ENCODE assay signal across 8 cellular contexts in genomic region chr12:25194722-25195055, GRCh38. TPM values are rescaled to one million over a fixed set of nuclear protein-coding genes. Genes with fewer than 3 reads are reported as not detected.
A peak's percentile ranks its signal among the peaks of the same experiment; 100 is the strongest.
DNase-seq lines count a peak whose midpoint lies in the region; ATAC-seq and TF ChIP-seq lines count a peak whose summit lies in the region.

No MANE protein-coding gene starts in this region.

- H3K27me3 ChIP-seq in SK-N-SH (ENCODE audit: insufficient read depth) (no peaks in the 10 kb centered on the region), iPS-18a (ENCODE audit: control insufficient read depth, insufficient read depth, low read length) (no peaks in the 10 kb centered on the region), stomach (no peaks in the 10 kb centered on the region)

- no peaks in the 10 kb centered on the region for H3K9me2 ChIP-seq in SK-N-SH

- H3K36me3 Mint-ChIP-seq in activated CD4-positive, alpha-beta memory T cell treated with anti-CD3 and anti-CD28 coated beads, Interleukin-2, amount 10 ng/mL, durations not matched to agents 7 days and 5 days (ENCODE audit: low read depth): peaks cover 7% of the 10 kb centered on the region

- no peak for TF ChIP-seq POLR2A in stomach (IDR thresholded peaks at IDR 0.05)
- TF ChIP-seq POLR2A in GM18505 (IDR thresholded peaks at IDR 0.05; ENCODE audit: borderline replicate concordance, extremely low read depth, insufficient read depth, insufficient read length): no peak

- H3K4me1 Mint-ChIP-seq in activated CD4-positive, alpha-beta memory T cell treated with anti-CD3 and anti-CD28 coated beads, Interleukin-2, amount 10 ng/mL, durations not matched to agents 7 days and 5 days: peaks cover 23% of the 10 kb centered on the region

- H3K9ac ChIP-seq in SK-N-SH (peak overlapping the region; percentile 82), iPS-18a (ENCODE audit: low read length) (peak overlapping the region; percentile 91)

- POLR2A ChIA-PET in SK-N-SH (lab: Yijun Ruan, JAX): interaction anchor here (1.0 to 1.4 kb wide), 2 partner anchors 10 to 193 kb away, joined by 4 read pairs; no protein-coding TSS in a partner anchor
- POLR2A ChIA-PET in activated CD4-positive, alpha-beta memory T cell treated with anti-CD3 and anti-CD28 coated beads, Interleukin-2, amount 10 ng/mL, durations not matched to agents 7 days and 5 days (lab: Charles Lee): interaction anchor here (1.1 to 1.7 kb wide), 3 partner anchors 10 to 193 kb away, joined by 4 to 8 read pairs (median 6); partner anchors contain the start of gene KRAS

- CTCF ChIA-PET in SK-N-SH (lab: Yijun Ruan, JAX): interaction anchor here (1.1 to 1.9 kb wide), 4 partner anchors 15 to 537 kb away, joined by 3 to 5 read pairs (median 4); no protein-coding TSS in a partner anchor
- CTCF ChIA-PET in activated CD4-positive, alpha-beta memory T cell treated with anti-CD3 and anti-CD28 coated beads, Interleukin-2, amount 10 ng/mL, durations not matched to agents 7 days and 5 days (lab: Charles Lee): interaction anchor here (1.1 to 1.6 kb wide), 5 partner anchors 10 to 193 kb away, joined by 3 to 16 read pairs (median 4); no protein-coding TSS in a partner anchor

- H3K79me2 ChIP-seq in SK-N-SH (ENCODE audit: insufficient read depth): peaks cover 13% of the 10 kb centered on the region; the same call in 1 of the 2 replicates

- peak overlapping the region; percentile 94 for H3K4me3 Mint-ChIP-seq in activated CD4-positive, alpha-beta memory T cell treated with anti-CD3 and anti-CD28 coated beads, Interleukin-2, amount 10 ng/mL, durations not matched to agents 7 days and 5 days

- H3K9me3 ChIP-seq in SK-N-SH (no peaks in the 10 kb centered on the region), iPS-18a (ENCODE audit: control insufficient read depth, low read depth, low read length) (no peaks in the 10 kb centered on the region), stomach (no peaks in the 10 kb centered on the region)

- H3K27ac ChIP-seq in SK-N-SH (ENCODE audit: low read depth in 2 of 2, low read length in 1 of 2) (peak overlapping the region; percentile 18 to 94; a peak in 2 of 4 replicates), iPS-18a (ENCODE audit: low read length) (peak overlapping the region; percentile 29), stomach (peak overlapping the region; percentile 95 to 97 (median 95))

- no peaks in the 10 kb centered on the region for H3K27me3 Mint-ChIP-seq in activated CD4-positive, alpha-beta memory T cell treated with anti-CD3 and anti-CD28 coated beads, Interleukin-2, amount 10 ng/mL, durations not matched to agents 7 days and 5 days

- TF ChIP-seq CTCF in SK-N-SH (IDR thresholded peaks at IDR 0.05): no peak
- TF ChIP-seq CTCF in stomach (IDR thresholded peaks at IDR 0.05): no peak

- H3K4me2 ChIP-seq in SK-N-SH: peak overlapping the region; percentile 88

- TF ChIP-seq EP300 in SK-N-SH (IDR thresholded peaks at IDR 0.05; ENCODE audit: borderline replicate concordance in 1 of 2, low read depth in 1 of 2, low read length in 1 of 2): no peak
- TF ChIP-seq EP300 in stomach (IDR thresholded peaks at IDR 0.05): no peak

- DNase-seq in SK-N-SH: no peak
- DNase-seq in activated CD4-positive, alpha-beta memory T cell treated with anti-CD3 and anti-CD28 coated beads, Interleukin-2, amount 10 ng/mL, durations not matched to agents 7 days and 5 days: no peak
- DNase-seq in stomach: no peak
- DNase-seq in AG20443 (ENCODE audit: low spot score): no peak

- H4K20me1 ChIP-seq in SK-N-SH (ENCODE audit: insufficient read depth): no peaks in the 10 kb centered on the region

- H3K9me3 Mint-ChIP-seq in activated CD4-positive, alpha-beta memory T cell treated with anti-CD3 and anti-CD28 coated beads, Interleukin-2, amount 10 ng/mL, durations not matched to agents 7 days and 5 days: no peaks in the 10 kb centered on the region

- H3K4me3 ChIP-seq in SK-N-SH (ENCODE audit: low read depth in 2 of 2, low read length in 1 of 2) (peak overlapping the region; percentile 71 to 89), iPS-18a (ENCODE audit: low read length) (peak overlapping the region; percentile 92), stomach (peak overlapping the region; percentile 58 to 74 (median 70))

- 8% methylated on average over 11 of the region's 11 CpGs for WGBS in SK-N-SH (ENCODE audit: low lambda C conversion rate)
- 7 to 10% (median 8%) methylated on average over 10 to 11 of the region's 11 CpGs for WGBS in stomach, 5 donors

- no peak for TF ChIP-seq RAD21 in SK-N-SH (IDR thresholded peaks at IDR 0.05; ENCODE audit: low read length)

- peaks cover 18% of the 10 kb centered on the region for H3F3A ChIP-seq in SK-N-SH (replicated peaks; ENCODE audit: insufficient read depth)

- H3K27ac Mint-ChIP-seq in activated CD4-positive, alpha-beta memory T cell treated with anti-CD3 and anti-CD28 coated beads, Interleukin-2, amount 10 ng/mL, durations not matched to agents 7 days and 5 days: peak overlapping the region; percentile 76

- H3K4me1 ChIP-seq in SK-N-SH (ENCODE audit: control insufficient read depth in 1 of 2, insufficient read depth in 2 of 2, low read depth in 1 of 2, low read length in 1 of 2) (peaks cover under 1 to 2% of the 10 kb centered on the region in 2 experiments; a peak in 2 of 4 replicates), iPS-18a (ENCODE audit: control insufficient read depth, low read depth, low read length) (peaks cover 11% of the 10 kb centered on the region), stomach (peaks cover 4 to 25% (median 16%) of the 10 kb centered on the region in 4 donors)

- ATAC-seq in SK-N-SH treated with all-trans-retinoic acid at 6 μM for 48 hours (no peak; the same call in 2 of the 3 replicates), GM18505 (IDR thresholded peaks at IDR 0.05; ENCODE audit: unreplicated experiment) (no peak), HG03457 (IDR thresholded peaks at IDR 0.05; ENCODE audit: unreplicated experiment) (no peak)

- no peaks in the 10 kb centered on the region for H3K36me3 ChIP-seq in SK-N-SH (replicated peaks in 1 of 2; ENCODE audit: control insufficient read depth in 1 of 2, insufficient read depth in 2 of 2, low read length in 1 of 2)
- no peaks in the 10 kb centered on the region for H3K36me3 ChIP-seq in iPS-18a (ENCODE audit: control insufficient read depth, low read depth, low read length)
- peaks cover 0 to 1% (median under 1%) of the 10 kb centered on the region in 4 donors for H3K36me3 ChIP-seq in stomach

- peak overlapping the region; percentile 74; the same call in 1 of the 2 replicates for H2AFZ ChIP-seq in SK-N-SH (ENCODE audit: low read depth)

- intact Hi-C loops in stomach (cut with DNase I; ENCODE audit: low total_unique reads): no loop called here

TF ChIP-seq in SK-N-SH, 30 proteins besides CTCF, POLR2A, EP300 and RAD21 (continues in another document):
- TF ChIP-seq GATA2 (CRISPR knock-in tag; IDR thresholded peaks at IDR 0.05): no peak
- TF ChIP-seq SIN3A (IDR thresholded peaks at IDR 0.05; ENCODE audit: borderline replicate concordance, low read depth, low read length): no peak
- TF ChIP-seq EZH2phosphoT487 (IDR thresholded peaks at IDR 0.05; ENCODE audit: borderline replicate concordance, low read depth): no peak
- no peak for TF ChIP-seq RXRA (IDR thresholded peaks at IDR 0.05; ENCODE audit: borderline replicate concordance, low read depth)
- no peak for TF ChIP-seq MEF2A (IDR thresholded peaks at IDR 0.05; ENCODE audit: borderline replicate concordance, low read depth)
- no peak for TF ChIP-seq CHD2 (IDR thresholded peaks at IDR 0.05; ENCODE audit: low read length, partially characterized antibody)
- TF ChIP-seq NFIC (IDR thresholded peaks at IDR 0.05; ENCODE audit: borderline replicate concordance): no peak
- no peak for TF ChIP-seq FOXJ3 (CRISPR knock-in tag; IDR thresholded peaks at IDR 0.05)
- TF ChIP-seq SMC3 (IDR thresholded peaks at IDR 0.05; ENCODE audit: low read depth, low read length): no peak
- no peak for TF ChIP-seq FOSL2 (IDR thresholded peaks at IDR 0.05; ENCODE audit: borderline replicate concordance, low read depth)

TF ChIP-seq in SK-N-SH treated with all-trans-retinoic acid at 6 μM for 48 hours, 23 proteins besides CTCF, POLR2A, EP300 and RAD21 (continues in another document):
- no peak for TF ChIP-seq CREB5 (CRISPR knock-in tag; IDR thresholded peaks at IDR 0.05; ENCODE audit: low read depth)

RNA-seq across cellular contexts. Expression of gene DNAI7, which starts 0.3 kb away (rescaled TPM):
- 0.30 and 0.34 TPM in 2 replicates for polyA plus RNA-seq in SK-N-SH (2012; rRNA removed)
- 0.35 and 0.49 TPM in 2 replicates for polyA plus RNA-seq in SK-N-SH (2012; cell fraction: cytosol; rRNA removed)
- polyA plus RNA-seq in SK-N-SH (2012; cell fraction: nucleus; rRNA removed): 0.16 and 0.45 TPM in 2 replicates
- not detected for total RNA-seq in activated CD4-positive, alpha-beta memory T cell treated with anti-CD3 and anti-CD28 coated beads, Interleukin-2, amount 10 ng/mL, durations not matched to agents 7 days and 5 days
- 1 to 10 TPM in 2 of 5 donors, under 1 TPM in 1, not detected in 2; 0.37 to 2.2 (median 1.8) TPM for total RNA-seq in stomach
- polyA plus RNA-seq in stomach: under 1 TPM in 2 of 3 donors, not detected in 1; 0.05 to 0.31 TPM

RNA-seq across cellular contexts. Expression of gene ETFRF1, which starts 0.3 kb away (rescaled TPM):
- polyA plus RNA-seq in SK-N-SH (2012; rRNA removed) (7.8 and 10.7 TPM in 2 replicates), stomach (10 to 100 TPM; 25.2 to 50.9 (median 26.8) TPM)
- 15.2 and 21.6 TPM in 2 replicates for polyA plus RNA-seq in SK-N-SH (2012; cell fraction: cytosol; rRNA removed)
- 3.0 and 6.7 TPM in 2 replicates for polyA plus RNA-seq in SK-N-SH (2012; cell fraction: nucleus; rRNA removed)
- 10 to 100 TPM; 10.9 to 11.3 TPM for total RNA-seq in activated CD4-positive, alpha-beta memory T cell treated with anti-CD3 and anti-CD28 coated beads, Interleukin-2, amount 10 ng/mL, durations not matched to agents 7 days and 5 days
- 10 to 100 TPM in 2 of 5 donors, 1 to 10 TPM in 3; 1.4 to 32.7 (median 8.8) TPM for total RNA-seq in stomach

RNA-seq across cellular contexts. Expression of gene KRAS, which starts 56.0 kb away (rescaled TPM):
- polyA plus RNA-seq in SK-N-SH (2012; rRNA removed): 8.0 and 9.4 TPM in 2 replicates
- 12.2 and 15.0 TPM in 2 replicates for polyA plus RNA-seq in SK-N-SH (2012; cell fraction: cytosol; rRNA removed)
- polyA plus RNA-seq in SK-N-SH (2012; cell fraction: nucleus; rRNA removed): 3.7 and 6.8 TPM in 2 replicates
- 10 to 100 TPM; 38.5 to 40.5 TPM for total RNA-seq in activated CD4-positive, alpha-beta memory T cell treated with anti-CD3 and anti-CD28 coated beads, Interleukin-2, amount 10 ng/mL, durations not matched to agents 7 days and 5 days
- 10 to 100 TPM; 13.0 to 75.3 (median 19.2) TPM for total RNA-seq in stomach
- 10 to 100 TPM in 2 of 3 donors, 1 to 10 TPM in 1; 6.6 to 24.4 (median 16.0) TPM for polyA plus RNA-seq in stomach

Comparison
In these comparisons a context has a peak if more than half of its experiments do, and no peak if none do; other contexts are left out.
1. H3K27ac ChIP-seq: peak in every context shown above with its lines; median percentile 95 in stomach; 56 in SK-N-SH; 29 in iPS-18a.